In genomic region chr11:116837231-116838091, GRCh38 we compare ENCODE assay signal across 13 cellular contexts. TPM values are rescaled to one million over a fixed set of nuclear protein-coding genes. Genes with fewer than 3 reads are reported as not detected.
DNase-seq lines count a peak whose midpoint lies in the region; ATAC-seq and TF ChIP-seq lines count a peak whose summit lies in the region.
"Had no signal": no experiment of that assay in that cellular context is flagged by ENCODE, and none has a peak within 500 bp of the region (broad histone marks: within the 10 kb centered on the region; RNA-seq: fewer than 3 reads in every experiment).

APOA1 (minus strand) TSS chr11:116837622; CDS start chr11:116837387, 235 bp downstream.

- in situ Hi-C loops in HAP-1 (cut with MboI; ENCODE audit: low sequenced_read_pairs): no loop called here

- no peaks in the 10 kb centered on the region for H3K36me3 ChIP-seq in Loucy (ENCODE audit: insufficient read depth, low read length)
- H3K36me3 ChIP-seq in osteoblast (ENCODE audit: insufficient read depth, low read length): no peaks in the 10 kb centered on the region
- H3K36me3 ChIP-seq in HAP-1 (replicated peaks): no peaks in the 10 kb centered on the region

- no peaks in the 10 kb centered on the region for H3K9me2 ChIP-seq in Loucy (replicated peaks; ENCODE audit: low read depth, low read length)

- H3K79me2 ChIP-seq in Loucy (ENCODE audit: insufficient read depth, low read length) (no peaks in the 10 kb centered on the region), osteoblast (ENCODE audit: insufficient read depth, low read length) (no peaks in the 10 kb centered on the region)

- H3K9ac ChIP-seq in Loucy (ENCODE audit: low read depth, low read length, poor library complexity, severe bottlenecking): peak within 1 kb of the TSS; percentile 67

- H3K27ac ChIP-seq in 22Rv1 (peak within 1 kb of the TSS; percentile 73), osteoblast (ENCODE audit: low read depth, low read length) (no peak within 1 kb of the TSS)

- no peak for DNase-seq in left ventricle myocardium superior
- DNase-seq in osteoblast (ENCODE audit: insufficient read length, low spot score, missing footprints): peak; percentile 73
- no peak for DNase-seq in activated CD4-positive, alpha-beta T cell treated with anti-CD3 and anti-CD28 coated beads, Interleukin-2, amount 50 U/mL, for 48 hours
- no peak for DNase-seq in NOMO-1 (lab: John Stamatoyannopoulos, UW; ENCODE audit: unreplicated experiment in 2 of 2)
- DNase-seq in hippocampal formation (lab: John Stamatoyannopoulos, UW): no peak
- DNase-seq in HAP-1 (ENCODE audit: low spot score in 2 of 2): no peak
- DNase-seq: activated CD4-positive, alpha-beta T cell treated with anti-CD3 and anti-CD28 coated beads for 48 hours; activated effector memory CD4-positive, alpha-beta T cell treated with anti-CD3 and anti-CD28 coated beads, Interleukin-2, amount 50 U/mL, for 16 hours; erythroblast; HFFc6 had no signal

- H3K4me3 ChIP-seq in Loucy (ENCODE audit: low read length, poor library complexity, severe bottlenecking): peak within 1 kb of the TSS; percentile 67
- H3K4me3 ChIP-seq in osteoblast (ENCODE audit: insufficient read depth, low read length): no peak within 1 kb of the TSS
- H3K4me3 ChIP-seq in HAP-1: no peak within 1 kb of the TSS

- H2AFZ ChIP-seq in Loucy (ENCODE audit: low read length): no peak within 1 kb of the TSS; the same call in 1 of the 2 replicates
- no peak within 1 kb of the TSS for H2AFZ ChIP-seq in osteoblast (ENCODE audit: low read length)

- TF ChIP-seq CTCF in 22Rv1 (IDR thresholded peaks at IDR 0.05): no peak
- TF ChIP-seq CTCF in Loucy (conservative IDR thresholded peaks at IDR 0.05; ENCODE audit: low read length): no peak
- no peak for TF ChIP-seq CTCF in osteoblast (IDR thresholded peaks at IDR 0.05; ENCODE audit: extremely low read depth, low read depth, low read length)

- peak; percentile 27 for ATAC-seq in left ventricle myocardium superior
- ATAC-seq: GM12878 had no signal

- no peaks in the 10 kb centered on the region for H3K9me3 ChIP-seq in Loucy (ENCODE audit: insufficient read depth, low read depth, low read length)
- H3K9me3 ChIP-seq in osteoblast (ENCODE audit: low read depth, low read length): no peaks in the 10 kb centered on the region
- H3K9me3 ChIP-seq in HAP-1: no peaks in the 10 kb centered on the region

- no peaks in the 10 kb centered on the region for H3F3A ChIP-seq in Loucy (ENCODE audit: low read depth)

- no peaks in the 10 kb centered on the region for H3K27me3 ChIP-seq in Loucy (ENCODE audit: insufficient read depth, low read length, poor library complexity, severe bottlenecking)
- no peaks in the 10 kb centered on the region for H3K27me3 ChIP-seq in osteoblast (ENCODE audit: insufficient read depth, low read length)
- H3K27me3 ChIP-seq in HAP-1 (ENCODE audit: low read depth): no peaks in the 10 kb centered on the region

- H3K4me1 ChIP-seq in Loucy (ENCODE audit: insufficient read depth, low read length, poor library complexity, severe bottlenecking) (peaks cover 18% of the 10 kb centered on the region), osteoblast (ENCODE audit: insufficient read depth, low read length) (no peaks in the 10 kb centered on the region), HAP-1 (peaks cover 7% of the 10 kb centered on the region)

- H3K4me2 ChIP-seq in Loucy (ENCODE audit: low read depth, low read length, poor library complexity, severe bottlenecking) (peak within 1 kb of the TSS; percentile 68), osteoblast (ENCODE audit: insufficient read depth, low read length) (no peak within 1 kb of the TSS)

- H4K20me1 ChIP-seq in Loucy (ENCODE audit: insufficient read depth, low read length, poor library complexity, severe bottlenecking) (no peaks in the 10 kb centered on the region), osteoblast (ENCODE audit: insufficient read depth, low read length) (no peaks in the 10 kb centered on the region)

- intact Hi-C loops in left ventricle myocardium superior (cut with micrococcal nuclease): no loop called here

RNA-seq across cellular contexts. Expression of gene APOA1, which starts in this region (rescaled TPM):
- 9.2 TPM for total RNA-seq in left ventricle myocardium superior
- under 0.01 and 0.29 TPM in 2 replicates for total RNA-seq in osteoblast
- total RNA-seq: HFFc6 had no signal

Comparison
In these comparisons a context has a peak if more than half of its experiments do, and no peak if none do; other contexts are left out.
1. Peak in DNase-seq in osteoblast; RNA of the gene not detected or under 1 TPM.